In genomic region chr19:50046649-50047503, GRCh38 we compare ENCODE assay signal across 8 cellular contexts. TPM values are rescaled to one million over a fixed set of nuclear protein-coding genes. Genes with fewer than 3 reads are reported as not detected.
DNase-seq lines count a peak whose midpoint lies in the region; ATAC-seq lines count a peak whose summit lies in the region.

No MANE protein-coding gene starts in this region.

- DNase-seq in ELR (ENCODE audit: low read depth) (peak; percentile 37), NCI-H748 treated with DMSO at 0.1 percent for 48 hours (lab: John Stamatoyannopoulos, UW) (peak; percentile 7), right cardiac atrium (peak; percentile 76 to 90 (median 79)), dermis blood vessel endothelial cell (no peak)
- peak; percentile 21 for DNase-seq in activated gamma-delta T cell treated with anti-CD3 and anti-CD28 coated beads, Interleukin-2, amount 50 U/mL, for 16 hours (ENCODE audit: low read depth)
- DNase-seq in stimulated activated CD4-positive, alpha-beta T cell treated with anti-CD3 and anti-CD28 coated beads, Interleukin-1b, Interleukin-23, amount 100 ng/mL, for 1 hour (ENCODE audit: low read depth in 2 of 2) = peak; percentile 8 to 35

- intact Hi-C loops in right cardiac atrium (cut with DNase I) = no loop called here

- no peak overlapping the region for H3K27ac ChIP-seq in right cardiac atrium (ENCODE audit: low read length)

- H3K27me3 ChIP-seq in right cardiac atrium (ENCODE audit: control insufficient read depth, insufficient read depth) = no peaks in the 10 kb centered on the region

- no peaks in the 10 kb centered on the region for H3K4me1 ChIP-seq in right cardiac atrium (ENCODE audit: control insufficient read depth, insufficient read depth, low read length)

- H3K4me3 ChIP-seq in right cardiac atrium (ENCODE audit: low read length) = no peak overlapping the region

- ATAC-seq in right cardiac atrium = no peak
- ATAC-seq in GM18858 (IDR thresholded peaks at IDR 0.05; ENCODE audit: unreplicated experiment) = no peak
- no peak for ATAC-seq in HG02610 (IDR thresholded peaks at IDR 0.05; ENCODE audit: unreplicated experiment)

- peaks cover 20% of the 10 kb centered on the region for H3K9me3 ChIP-seq in right cardiac atrium (ENCODE audit: control insufficient read depth, low read length)

- WGBS in right cardiac atrium = 61% methylated on average over 14 of the region's 14 CpGs

RNA-seq across cellular contexts. Expression of gene ZNF473, which starts 21.1 kb away (rescaled TPM):
- total RNA-seq in right cardiac atrium (1 to 10 TPM; 3.9 to 5.5 (median 5.1) TPM), dermis blood vessel endothelial cell (6.9 and 12.3 TPM in 2 replicates)
- polyA plus RNA-seq in right cardiac atrium = 2.1 TPM

RNA-seq across cellular contexts. Expression of gene VRK3, which starts 21.7 kb away (rescaled TPM):
- 10 to 100 TPM; 17.7 to 27.1 (median 24.5) TPM for total RNA-seq in right cardiac atrium
- 15.6 TPM for polyA plus RNA-seq in right cardiac atrium
- 23.9 and 25.5 TPM in 2 replicates for total RNA-seq in dermis blood vessel endothelial cell
